ENCODE assay signal across 13 cellular contexts in the genomic region with DNA sequence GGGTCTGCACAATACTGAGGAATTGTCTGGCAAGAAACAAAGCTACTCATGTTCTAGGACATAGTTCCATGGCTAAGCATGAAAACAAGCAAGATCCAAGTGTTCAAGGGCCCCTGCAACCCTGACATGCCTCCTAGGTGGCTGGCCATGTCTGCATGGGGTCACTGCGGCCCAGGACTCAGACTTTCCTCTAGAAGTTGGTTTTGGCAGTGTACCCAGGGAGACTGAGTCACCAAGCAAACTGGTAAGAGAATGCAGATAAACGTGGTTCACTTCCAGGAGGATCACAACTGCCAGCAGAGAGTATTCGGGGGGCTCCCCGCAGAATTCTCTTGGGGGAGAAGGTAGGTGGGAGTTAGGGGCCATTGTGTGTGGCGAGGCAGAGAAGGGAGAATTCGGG. TPM values are rescaled to one million over a fixed set of nuclear protein-coding genes. Genes with fewer than 3 reads are reported as not detected.
DNase-seq lines count a peak whose midpoint lies in the region; ATAC-seq and TF ChIP-seq lines count a peak whose summit lies in the region.
"Had no signal": no experiment of that assay in that cellular context is flagged by ENCODE, and none has a peak within 500 bp of the region (broad histone marks: within the 10 kb centered on the region; RNA-seq: fewer than 3 reads in every experiment).

No MANE protein-coding gene starts in this region.

- no TSS peak for BruUV-seq in OCI-LY7 (replicated peaks; lab: Mats Ljungman, UMichigan)

- no peaks in the 10 kb centered on the region for H3K9me2 ChIP-seq in OCI-LY7 (ENCODE audit: insufficient read depth, low read length)

- H3K4me2 ChIP-seq in OCI-LY7 (ENCODE audit: low read length) = no peak overlapping the region

- peaks cover 17% of the 10 kb centered on the region for H3K36me3 Mint-ChIP-seq in dendritic cell treated with granulocyte-macrophage colony-stimulating factor and Interleukin-4, amounts not matched to agents 40 ng/mL and 50 ng/mL, for 4 days (ENCODE audit: low read depth)

- intact Hi-C loops in dendritic cell treated with granulocyte-macrophage colony-stimulating factor and Interleukin-4, amounts not matched to agents 40 ng/mL and 50 ng/mL, for 4 days (cut with micrococcal nuclease) = no loop called here
- intact Hi-C loops in sigmoid colon (cut with DNase I) = no loop called here
- intact Hi-C loops in OCI-LY7 (cut with micrococcal nuclease; ENCODE audit: unreplicated experiment) = no loop called here

- no peak overlapping the region for H3K4me3 Mint-ChIP-seq in dendritic cell treated with granulocyte-macrophage colony-stimulating factor and Interleukin-4, amounts not matched to agents 40 ng/mL and 50 ng/mL, for 4 days
- H3K4me3 Mint-ChIP-seq: activated T-cell treated with anti-CD3 and anti-CD28 coated beads, Interleukin-2, amount 50 U/mL, for 4 hours had no signal

- peaks cover 0 to 38% (median 27%) of the 10 kb centered on the region in 4 donors for H3K4me1 ChIP-seq in sigmoid colon
- peaks cover 29% of the 10 kb centered on the region for H3K4me1 ChIP-seq in OCI-LY7 (ENCODE audit: insufficient read depth, low read length, poor library complexity, severe bottlenecking)

- DNase-seq in AG08396 (ENCODE audit: low spot score) (peak; percentile 64), MG63 (peak; percentile 50), sigmoid colon (no peak), OCI-LY7 (ENCODE audit: low spot score) (no peak), NCI-H446 (lab: John Stamatoyannopoulos, UW) (no peak), NCI-H774 (lab: John Stamatoyannopoulos, UW) (no peak)
- DNase-seq: activated T-cell treated with anti-CD3 and anti-CD28 coated beads, Interleukin-2, amount 50 U/mL, for 4 hours; CD4-positive, CD25-positive, alpha-beta regulatory T cell; effector CD8-positive, alpha-beta T cell; naive thymus-derived CD4-positive, alpha-beta T cell; NCI-H187 treated with DMSO at 0.1 percent for 48 hours had no signal

- H3K27ac Mint-ChIP-seq in dendritic cell treated with granulocyte-macrophage colony-stimulating factor and Interleukin-4, amounts not matched to agents 40 ng/mL and 50 ng/mL, for 4 days = peak overlapping the region; percentile 82

- peaks cover 1% of the 10 kb centered on the region for H3K27me3 Mint-ChIP-seq in dendritic cell treated with granulocyte-macrophage colony-stimulating factor and Interleukin-4, amounts not matched to agents 40 ng/mL and 50 ng/mL, for 4 days
- H3K27me3 Mint-ChIP-seq: CD4-positive, CD25-positive, alpha-beta regulatory T cell; naive thymus-derived CD4-positive, alpha-beta T cell had no signal

- H3K4me3 ChIP-seq in MG63 (no peak overlapping the region), sigmoid colon (no peak overlapping the region), OCI-LY7 (ENCODE audit: low read depth, low read length, poor library complexity, severe bottlenecking) (no peak overlapping the region)

- CTCF ChIA-PET in OCI-LY7 (lab: Charles Lee; ENCODE audit: unreplicated experiment) = interaction anchor here (0.7 kb wide), 1 partner anchor 123 kb away, joined by 3 read pairs; no protein-coding TSS in a partner anchor

- H3K27ac ChIP-seq in sigmoid colon (peak overlapping the region; percentile 40 to 75 (median 57)), OCI-LY7 (ENCODE audit: low read depth, low read length, poor library complexity, severe bottlenecking) (no peak overlapping the region)

- H3K79me2 ChIP-seq in OCI-LY7 (ENCODE audit: insufficient read depth, low read depth, low read length) = no peaks in the 10 kb centered on the region

- H3K9me3 Mint-ChIP-seq in dendritic cell treated with granulocyte-macrophage colony-stimulating factor and Interleukin-4, amounts not matched to agents 40 ng/mL and 50 ng/mL, for 4 days = no peaks in the 10 kb centered on the region
- H3K9me3 Mint-ChIP-seq: activated T-cell treated with anti-CD3 and anti-CD28 coated beads, Interleukin-2, amount 50 U/mL, for 4 hours; CD4-positive, CD25-positive, alpha-beta regulatory T cell; naive thymus-derived CD4-positive, alpha-beta T cell had no signal

- H3K9me3 ChIP-seq in MG63 (no peaks in the 10 kb centered on the region), sigmoid colon (no peaks in the 10 kb centered on the region), OCI-LY7 (ENCODE audit: low read length) (no peaks in the 10 kb centered on the region)

- peaks cover 85% of the 10 kb centered on the region for H3K4me1 Mint-ChIP-seq in dendritic cell treated with granulocyte-macrophage colony-stimulating factor and Interleukin-4, amounts not matched to agents 40 ng/mL and 50 ng/mL, for 4 days (ENCODE audit: low read depth)

- TF ChIP-seq EP300 in sigmoid colon (IDR thresholded peaks at IDR 0.05) = no peak

- no peak overlapping the region for H2AFZ ChIP-seq in OCI-LY7 (ENCODE audit: low read length)

- no peak for TF ChIP-seq POLR2A in sigmoid colon (IDR thresholded peaks at IDR 0.05)

- ATAC-seq in HG03439 (IDR thresholded peaks at IDR 0.05; ENCODE audit: unreplicated experiment) = no peak
- ATAC-seq: activated T-cell treated with anti-CD3 and anti-CD28 coated beads, Interleukin-2, amount 50 U/mL, for 4 hours had no signal

- H3K27me3 ChIP-seq in MG63 (no peaks in the 10 kb centered on the region), sigmoid colon (no peaks in the 10 kb centered on the region)

- WGBS in sigmoid colon, 2 donors = 85 to 86% methylated on average over 6 of the region's 6 CpGs

- no peaks in the 10 kb centered on the region for H3K36me3 ChIP-seq in MG63
- H3K36me3 ChIP-seq in sigmoid colon = no peaks in the 10 kb centered on the region
- H3K36me3 ChIP-seq in OCI-LY7 (ENCODE audit: insufficient read depth, low read length) = no peaks in the 10 kb centered on the region

- POLR2A ChIA-PET in OCI-LY7 (lab: Charles Lee) = interaction anchor here (0.7 kb wide), 4 partner anchors 44 to 644 kb away, joined by 3 to 4 read pairs (median 3); no protein-coding TSS in a partner anchor

- H4K20me1 ChIP-seq in OCI-LY7 (ENCODE audit: insufficient read depth, low read length) = no peaks in the 10 kb centered on the region

- TF ChIP-seq CTCF in sigmoid colon (IDR thresholded peaks at IDR 0.05) (no peak), OCI-LY7 (conservative IDR thresholded peaks at IDR 0.05; ENCODE audit: low read length) (no peak)

RNA-seq across cellular contexts. Expression of gene PFKFB3, which starts 7.4 kb away (rescaled TPM):
- total RNA-seq in MG63 (2014; rRNA removed; shearing (Covaris generic); ENCODE audit: low replicate concordance) = 3.4 and 7.8 TPM in 2 replicates
- total RNA-seq in sigmoid colon = 10 to 100 TPM; 24.5 to 29.3 (median 28.5) TPM
- 10 to 100 TPM; 10.2 to 33.2 (median 13.9) TPM for polyA plus RNA-seq in sigmoid colon
- 29.0 and 33.7 TPM in 2 replicates for total RNA-seq in OCI-LY7 (2014; rRNA removed; shearing (Covaris generic))
- 36.7 and 50.7 TPM in 2 replicates for total RNA-seq in OCI-LY7 (2022)

Comparison
In these comparisons a context has a peak if more than half of its experiments do, and no peak if none do; other contexts are left out.
1. DNase-seq: peak in AG08396 (single experiment) and MG63 (single experiment); none in sigmoid colon (single experiment), OCI-LY7 (single experiment), NCI-H446 (0 of 2) and NCI-H774 (single experiment).